ENCODE assay signal across 1 cellular context in the genomic region with DNA sequence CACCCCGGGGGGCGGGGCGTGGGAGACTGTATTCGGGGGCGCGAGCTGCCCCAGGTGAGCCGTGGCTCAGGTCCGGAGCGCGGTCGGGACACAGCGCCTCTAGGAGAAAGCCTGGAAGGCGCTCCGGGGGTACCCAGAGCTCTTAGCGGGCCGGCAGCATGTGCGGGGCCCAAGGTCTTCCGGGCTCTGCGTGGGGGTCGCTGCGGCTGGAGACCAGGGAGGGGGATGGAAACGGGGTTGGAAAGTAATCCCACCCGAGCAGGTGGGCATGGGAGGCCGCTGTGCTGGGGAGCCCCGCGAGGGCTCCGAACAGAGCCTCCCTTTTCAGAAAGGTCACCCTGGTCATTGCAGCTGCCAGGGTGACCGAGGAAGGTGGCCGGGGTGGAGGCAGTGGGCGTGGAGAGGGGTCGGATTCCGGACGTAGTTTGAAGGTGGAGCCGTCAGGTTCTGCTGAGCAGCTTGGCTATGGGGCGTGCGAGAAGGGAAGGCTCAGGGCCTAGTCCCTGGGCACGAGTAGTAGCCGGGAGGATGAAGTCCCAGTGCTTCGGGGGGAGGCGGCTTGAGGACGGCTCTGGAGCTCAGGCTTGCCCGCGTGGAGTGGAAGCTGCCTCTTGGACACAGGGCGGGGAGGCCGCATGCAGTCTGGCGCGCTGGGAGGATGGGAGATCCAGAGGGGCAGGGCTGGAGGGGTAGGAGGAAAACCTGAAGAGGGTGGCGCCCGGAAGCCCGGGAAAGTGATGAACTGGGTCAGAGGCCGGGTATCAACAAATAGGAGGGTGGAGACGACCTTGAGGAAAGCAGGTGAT.
TF ChIP-seq lines count a peak whose summit lies in the region.

Gene SIRT5, plus strand, starts transcription at position 31 of the 806 bp plus-strand sequence. CDS start 9,510 bp downstream, outside the sequence.

TF ChIP-seq in GM12878, 131 proteins besides CTCF, POLR2A, EP300 and RAD21 (continued from another document):
- TF ChIP-seq E4F1 (IDR thresholded peaks at IDR 0.05; ENCODE audit: borderline replicate concordance, partially characterized antibody) (no peak), SPI1 (IDR thresholded peaks at IDR 0.05; ENCODE audit: borderline replicate concordance, insufficient read depth, low read depth, low read length) (no peak), NFXL1 (IDR thresholded peaks at IDR 0.05; ENCODE audit: borderline replicate concordance) (no peak), CREM (IDR thresholded peaks at IDR 0.05; ENCODE audit: low read depth) (no peak; the same call in none of the 2 replicates), ESRRA (IDR thresholded peaks at IDR 0.05; ENCODE audit: low read length) (peak; percentile 72; the same call in 1 of the 2 replicates), KAT2A (conservative IDR thresholded peaks at IDR 0.05; ENCODE audit: control insufficient read depth, low read depth, low read length) (no peak), JUNB (IDR thresholded peaks at IDR 0.05) (no peak), MXI1 (IDR thresholded peaks at IDR 0.05; ENCODE audit: low read depth, low read length) (peak; percentile 52), RB1 (IDR thresholded peaks at IDR 0.05; ENCODE audit: borderline replicate concordance) (peak; percentile 84; the same call in 1 of the 2 replicates), GABPA (IDR thresholded peaks at IDR 0.05; ENCODE audit: low read depth) (no peak), TCF3 (IDR thresholded peaks at IDR 0.05; ENCODE audit: borderline replicate concordance, insufficient read depth, low read depth, low read length) (no peak), RFX5 (IDR thresholded peaks at IDR 0.05; ENCODE audit: low read depth, low read length) (no peak), POLR2AphosphoS2 (IDR thresholded peaks at IDR 0.05; ENCODE audit: low read depth, low read length) (0 out of 2 replicates have a peak, but pooled peaks have one; percentile 49), MYB (IDR thresholded peaks at IDR 0.05; ENCODE audit: borderline replicate concordance, low read depth, low read length) (no peak), KLF5 (IDR thresholded peaks at IDR 0.05; ENCODE audit: partially characterized antibody) (no peak), NR2C2 (IDR thresholded peaks at IDR 0.05; ENCODE audit: borderline replicate concordance, control insufficient read depth, insufficient read length, low read depth) (no peak), SRF (IDR thresholded peaks at IDR 0.05; ENCODE audit: low read depth in 2 of 2, low read length in 2 of 2) (no peak), POLR2AphosphoS5 (IDR thresholded peaks at IDR 0.05; ENCODE audit: low read length) (peak; percentile 48), TCF7 (IDR thresholded peaks at IDR 0.05; ENCODE audit: borderline replicate concordance) (no peak), POU2F2 (IDR thresholded peaks at IDR 0.05; ENCODE audit: borderline replicate concordance, low read depth, low read length) (no peak)
- TF ChIP-seq, protein P1, sequence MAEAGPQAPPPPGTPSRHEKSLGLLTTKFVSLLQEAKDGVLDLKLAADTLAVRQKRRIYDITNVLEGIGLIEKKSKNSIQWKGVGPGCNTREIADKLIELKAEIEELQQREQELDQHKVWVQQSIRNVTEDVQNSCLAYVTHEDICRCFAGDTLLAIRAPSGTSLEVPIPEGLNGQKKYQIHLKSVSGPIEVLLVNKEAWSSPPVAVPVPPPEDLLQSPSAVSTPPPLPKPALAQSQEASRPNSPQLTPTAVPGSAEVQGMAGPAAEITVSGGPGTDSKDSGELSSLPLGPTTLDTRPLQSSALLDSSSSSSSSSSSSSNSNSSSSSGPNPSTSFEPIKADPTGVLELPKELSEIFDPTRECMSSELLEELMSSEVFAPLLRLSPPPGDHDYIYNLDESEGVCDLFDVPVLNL (IDR thresholded peaks at IDR 0.05; ENCODE audit: low read depth, low read length): no peak
- TF ChIP-seq, protein P2, sequence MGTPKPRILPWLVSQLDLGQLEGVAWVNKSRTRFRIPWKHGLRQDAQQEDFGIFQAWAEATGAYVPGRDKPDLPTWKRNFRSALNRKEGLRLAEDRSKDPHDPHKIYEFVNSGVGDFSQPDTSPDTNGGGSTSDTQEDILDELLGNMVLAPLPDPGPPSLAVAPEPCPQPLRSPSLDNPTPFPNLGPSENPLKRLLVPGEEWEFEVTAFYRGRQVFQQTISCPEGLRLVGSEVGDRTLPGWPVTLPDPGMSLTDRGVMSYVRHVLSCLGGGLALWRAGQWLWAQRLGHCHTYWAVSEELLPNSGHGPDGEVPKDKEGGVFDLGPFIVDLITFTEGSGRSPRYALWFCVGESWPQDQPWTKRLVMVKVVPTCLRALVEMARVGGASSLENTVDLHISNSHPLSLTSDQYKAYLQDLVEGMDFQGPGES (IDR thresholded peaks at IDR 0.05): no peak
- TF ChIP-seq, protein P3, sequence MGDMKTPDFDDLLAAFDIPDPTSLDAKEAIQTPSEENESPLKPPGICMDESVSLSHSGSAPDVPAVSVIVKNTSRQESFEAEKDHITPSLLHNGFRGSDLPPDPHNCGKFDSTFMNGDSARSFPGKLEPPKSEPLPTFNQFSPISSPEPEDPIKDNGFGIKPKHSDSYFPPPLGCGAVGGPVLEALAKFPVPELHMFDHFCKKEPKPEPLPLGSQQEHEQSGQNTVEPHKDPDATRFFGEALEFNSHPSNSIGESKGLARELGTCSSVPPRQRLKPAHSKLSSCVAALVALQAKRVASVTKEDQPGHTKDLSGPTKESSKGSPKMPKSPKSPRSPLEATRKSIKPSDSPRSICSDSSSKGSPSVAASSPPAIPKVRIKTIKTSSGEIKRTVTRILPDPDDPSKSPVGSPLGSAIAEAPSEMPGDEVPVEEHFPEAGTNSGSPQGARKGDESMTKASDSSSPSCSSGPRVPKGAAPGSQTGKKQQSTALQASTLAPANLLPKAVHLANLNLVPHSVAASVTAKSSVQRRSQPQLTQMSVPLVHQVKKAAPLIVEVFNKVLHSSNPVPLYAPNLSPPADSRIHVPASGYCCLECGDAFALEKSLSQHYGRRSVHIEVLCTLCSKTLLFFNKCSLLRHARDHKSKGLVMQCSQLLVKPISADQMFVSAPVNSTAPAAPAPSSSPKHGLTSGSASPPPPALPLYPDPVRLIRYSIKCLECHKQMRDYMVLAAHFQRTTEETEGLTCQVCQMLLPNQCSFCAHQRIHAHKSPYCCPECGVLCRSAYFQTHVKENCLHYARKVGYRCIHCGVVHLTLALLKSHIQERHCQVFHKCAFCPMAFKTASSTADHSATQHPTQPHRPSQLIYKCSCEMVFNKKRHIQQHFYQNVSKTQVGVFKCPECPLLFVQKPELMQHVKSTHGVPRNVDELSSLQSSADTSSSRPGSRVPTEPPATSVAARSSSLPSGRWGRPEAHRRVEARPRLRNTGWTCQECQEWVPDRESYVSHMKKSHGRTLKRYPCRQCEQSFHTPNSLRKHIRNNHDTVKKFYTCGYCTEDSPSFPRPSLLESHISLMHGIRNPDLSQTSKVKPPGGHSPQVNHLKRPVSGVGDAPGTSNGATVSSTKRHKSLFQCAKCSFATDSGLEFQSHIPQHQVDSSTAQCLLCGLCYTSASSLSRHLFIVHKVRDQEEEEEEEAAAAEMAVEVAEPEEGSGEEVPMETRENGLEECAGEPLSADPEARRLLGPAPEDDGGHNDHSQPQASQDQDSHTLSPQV (IDR thresholded peaks at IDR 0.05): no peak
